8 cellular contexts compared by ENCODE assay signal in genomic region chr1:16498573-16499359, GRCh38. TPM values are rescaled to one million over a fixed set of nuclear protein-coding genes. Genes with fewer than 3 reads are reported as not detected.
DNase-seq lines count a peak whose midpoint lies in the region; ATAC-seq and TF ChIP-seq lines count a peak whose summit lies in the region.

No MANE protein-coding gene starts in this region.

- H3K4me3 ChIP-seq in BLaER1 treated with 17β-estradiol and CSF1 and Interleukin-3, amounts not matched to agents 10 nM and 100 nM = peak overlapping the region; percentile 75 to 94 (median 82)
- peak overlapping the region; percentile 75 for H3K4me3 ChIP-seq in lower leg skin (ENCODE audit: low read depth, poor library complexity, severe bottlenecking)

- peak overlapping the region; percentile 82 to 98 (median 91) for H3K4me2 ChIP-seq in BLaER1 treated with 17β-estradiol and CSF1 and Interleukin-3, amounts not matched to agents 10 nM and 100 nM

- H3K9me3 ChIP-seq in BLaER1 treated with 17β-estradiol and CSF1 and Interleukin-3, amounts not matched to agents 10 nM and 100 nM (replicated peaks in 1 of 11) = no peaks in the 10 kb centered on the region

- H3K4me1 Mint-ChIP-seq in dendritic cell treated with granulocyte-macrophage colony-stimulating factor and Interleukin-4, amounts not matched to agents 40 ng/mL and 50 ng/mL, for 4 days (ENCODE audit: low read depth) = peaks cover 31% of the 10 kb centered on the region

- H3K4me3 Mint-ChIP-seq in dendritic cell treated with granulocyte-macrophage colony-stimulating factor and Interleukin-4, amounts not matched to agents 40 ng/mL and 50 ng/mL, for 4 days = peak overlapping the region; percentile 72

- no peaks in the 10 kb centered on the region for H3K9me3 Mint-ChIP-seq in dendritic cell treated with granulocyte-macrophage colony-stimulating factor and Interleukin-4, amounts not matched to agents 40 ng/mL and 50 ng/mL, for 4 days

- peaks cover 0 to 13% (median 0%) of the 10 kb centered on the region in 11 experiments; a peak in 4 of 22 replicates for H4K20me1 ChIP-seq in BLaER1 treated with 17β-estradiol and CSF1 and Interleukin-3, amounts not matched to agents 10 nM and 100 nM

- H3K36me3 ChIP-seq in BLaER1 treated with 17β-estradiol and CSF1 and Interleukin-3, amounts not matched to agents 10 nM and 100 nM = no peaks in the 10 kb centered on the region

- no peaks in the 10 kb centered on the region for H3K36me3 Mint-ChIP-seq in dendritic cell treated with granulocyte-macrophage colony-stimulating factor and Interleukin-4, amounts not matched to agents 40 ng/mL and 50 ng/mL, for 4 days (ENCODE audit: low read depth)

- peak overlapping the region; percentile 67 to 89 (median 82) for H3K9ac ChIP-seq in BLaER1 treated with 17β-estradiol and CSF1 and Interleukin-3, amounts not matched to agents 10 nM and 100 nM

- H3K4me1 ChIP-seq in BLaER1 treated with 17β-estradiol and CSF1 and Interleukin-3, amounts not matched to agents 10 nM and 100 nM = peaks cover 21 to 33% (median 25%) of the 10 kb centered on the region in 10 experiments

- H3K27me3 ChIP-seq in BLaER1 treated with 17β-estradiol and CSF1 and Interleukin-3, amounts not matched to agents 10 nM and 100 nM = no peaks in the 10 kb centered on the region

- no peak for TF ChIP-seq CTCF in lower leg skin (IDR thresholded peaks at IDR 0.05)

- H3K27me3 Mint-ChIP-seq in dendritic cell treated with granulocyte-macrophage colony-stimulating factor and Interleukin-4, amounts not matched to agents 40 ng/mL and 50 ng/mL, for 4 days = peaks cover 11% of the 10 kb centered on the region

- WGBS in lower leg skin, 2 donors = 0 to 1% methylated on average over 21 to 29 of the region's 98 CpGs

- DNase-seq in NCI-H748 (lab: John Stamatoyannopoulos, UW; ENCODE audit: unreplicated experiment) (peak; percentile 89), lower leg skin (ENCODE audit: low spot score in 2 of 2) (peak; percentile 80 to 97)
- peak; percentile 62 to 68 for DNase-seq in activated CD4-positive, alpha-beta T cell treated with anti-CD3 and anti-CD28 coated beads, Interleukin-2, amount 50 U/mL, for 24 hours (ENCODE audit: low read depth in 1 of 2, low spot score in 1 of 2)
- DNase-seq in stimulated activated CD4-positive, alpha-beta T cell treated with anti-CD3 and anti-CD28 coated beads, Interleukin-4, amount 100 ng/mL, for 24 hours = peak; percentile 81

- TF ChIP-seq POLR2A in lower leg skin (IDR thresholded peaks at IDR 0.05) = no peak

- H3K27ac Mint-ChIP-seq in dendritic cell treated with granulocyte-macrophage colony-stimulating factor and Interleukin-4, amounts not matched to agents 40 ng/mL and 50 ng/mL, for 4 days = peak overlapping the region; percentile 79

- peak overlapping the region; percentile 43 to 78 (median 74); a peak in 21 of 22 replicates for H3K27ac ChIP-seq in BLaER1 treated with 17β-estradiol and CSF1 and Interleukin-3, amounts not matched to agents 10 nM and 100 nM

- peak; percentile 91 for ATAC-seq in GM19372 (IDR thresholded peaks at IDR 0.05; ENCODE audit: low read depth, unreplicated experiment)
- ATAC-seq in HG03521 (IDR thresholded peaks at IDR 0.05; ENCODE audit: unreplicated experiment) = peak; percentile 78

- intact Hi-C loops in dendritic cell treated with granulocyte-macrophage colony-stimulating factor and Interleukin-4, amounts not matched to agents 40 ng/mL and 50 ng/mL, for 4 days (cut with micrococcal nuclease) = loop anchor here (5.0 kb wide), 1 partner anchor 56 kb away; the partner anchor contains the start of gene NECAP2
- intact Hi-C loops in lower leg skin (cut with DNase I; ENCODE audit: low total_unique reads) = no loop called here

RNA-seq across cellular contexts. Expression of gene RNU1-1, which starts 15.3 kb away (rescaled TPM):
- under 1 TPM in 3 of 4 donors, not detected in 1; under 0.01 TPM for total RNA-seq in lower leg skin

RNA-seq across cellular contexts. Expression of gene NECAP2, which starts 58.2 kb away (rescaled TPM):
- 100 to 1,000 TPM in 1 of 4 donors, 10 to 100 TPM in 3; 74.7 to 108 (median 87.5) TPM for total RNA-seq in lower leg skin

Comparison
In these comparisons a context has a peak if more than half of its experiments do, and no peak if none do; other contexts are left out.
1. Peak in every context shown above with its lines: DNase-seq, ATAC-seq, H3K4me3 ChIP-seq and H3K27ac ChIP-seq.